8 cellular contexts compared by ENCODE assay signal in genomic region chr14:55731881-55732498, GRCh38.
DNase-seq lines count a peak whose midpoint lies in the region; ATAC-seq and TF ChIP-seq lines count a peak whose summit lies in the region.

No MANE protein-coding gene starts in this region.

- POLR2A ChIA-PET in WTC11 (lab: Charles Lee): no interaction called here
- POLR2A ChIA-PET in naive thymus-derived CD4-positive, alpha-beta T cell (lab: Charles Lee): no interaction called here

- intact Hi-C loops in naive thymus-derived CD4-positive, alpha-beta T cell (cut with micrococcal nuclease): loop anchor here (1.0 to 10.0 kb wide), 7 partner anchors 31 to 1585 kb away; partner anchors contain the start of gene PELI2 (in 1 of the 2)

- no peak for TF ChIP-seq EP300 in upper lobe of left lung (IDR thresholded peaks at IDR 0.05)

- in situ Hi-C loops in KBM-7 (cut with MboI; ENCODE audit: low pct_unique_long_range_greater_than_20kb, low sequenced_read_pairs): no loop called here

- no peaks in the 10 kb centered on the region for H3K4me1 ChIP-seq in naive thymus-derived CD4-positive, alpha-beta T cell (ENCODE audit: control insufficient read depth in 2 of 2, insufficient read depth in 2 of 2, low read length in 2 of 2)
- peaks cover 0 to 4% (median 0%) of the 10 kb centered on the region in 4 donors for H3K4me1 ChIP-seq in upper lobe of left lung

- CTCF ChIA-PET in WTC11 (lab: Charles Lee): interaction anchor here (0.7 to 3.6 kb wide), 35 partner anchors 8 to 759 kb away, joined by 3 to 26 read pairs (median 4); partner anchors contain the start of gene TBPL2
- CTCF ChIA-PET in naive thymus-derived CD4-positive, alpha-beta T cell (lab: Charles Lee): interaction anchor here (0.8 to 2.8 kb wide), 6 partner anchors 12 to 747 kb away, joined by 3 to 27 read pairs (median 6); no protein-coding TSS in a partner anchor

- no peak for TF ChIP-seq POLR2A in upper lobe of left lung (IDR thresholded peaks at IDR 0.05)

- H3K4me3 ChIP-seq in naive thymus-derived CD4-positive, alpha-beta T cell (ENCODE audit: low read length): no peak overlapping the region
- no peak overlapping the region for H3K4me3 ChIP-seq in upper lobe of left lung

- 30 to 38% methylated on average over 2 of the region's 2 CpGs for WGBS in upper lobe of left lung, 2 donors

- peak; percentile 62 for TF ChIP-seq CTCF in WTC11 (IDR thresholded peaks at IDR 0.05)
- peak; percentile 84 for TF ChIP-seq CTCF in chondrocyte (IDR thresholded peaks at IDR 0.05)
- peak in 5 of 6 experiments; percentile 33 to 58 (median 53) for TF ChIP-seq CTCF in upper lobe of left lung (IDR thresholded peaks at IDR 0.05)

- H3K36me3 Mint-ChIP-seq in WTC11: 0 out of 2 replicates have a peak, but pooled peaks cover 2% of the 10 kb centered on the region
- peaks cover 2% of the 10 kb centered on the region for H3K36me3 Mint-ChIP-seq in chondrocyte (ENCODE audit: low read depth)
- peaks cover 0 to 16% (median 0%) of the 10 kb centered on the region in 5 donors for H3K36me3 Mint-ChIP-seq in naive thymus-derived CD4-positive, alpha-beta T cell

- no peaks in the 10 kb centered on the region for H3K36me3 ChIP-seq in naive thymus-derived CD4-positive, alpha-beta T cell (ENCODE audit: control insufficient read depth in 2 of 3, insufficient read depth in 3 of 3, low read length in 3 of 3)
- H3K36me3 ChIP-seq in upper lobe of left lung: no peaks in the 10 kb centered on the region

- DNase-seq in COLO829 (ENCODE audit: low spot score) (peak; percentile 7), KBM-7 (peak; percentile 48), WTC11 (ENCODE audit: low spot score) (peak; percentile 59), chondrocyte (ENCODE audit: low spot score) (no peak), upper lobe of left lung (peak in 1 of 2 donors; percentile 33), COR-L47 (lab: John Stamatoyannopoulos, UW) (no peak), SKM-1 treated with dmso at 0.1 percent for 144 hours (lab: John Stamatoyannopoulos, UW; ENCODE audit: unreplicated experiment) (no peak)
- DNase-seq in naive thymus-derived CD4-positive, alpha-beta T cell: peak; percentile 8 to 58 (median 33)

- H3K9me3 Mint-ChIP-seq in WTC11 (peaks cover 25% of the 10 kb centered on the region), chondrocyte (ENCODE audit: low read depth) (peaks cover 10% of the 10 kb centered on the region)
- H3K9me3 Mint-ChIP-seq in naive thymus-derived CD4-positive, alpha-beta T cell: peaks cover 0 to 14% (median 0%) of the 10 kb centered on the region in 11 donors

- no peak overlapping the region for H3K27ac ChIP-seq in naive thymus-derived CD4-positive, alpha-beta T cell (ENCODE audit: low read depth, low read length)
- H3K27ac ChIP-seq in upper lobe of left lung: no peak overlapping the region

- no peaks in the 10 kb centered on the region for H3K9me3 ChIP-seq in naive thymus-derived CD4-positive, alpha-beta T cell (ENCODE audit: control insufficient read depth in 2 of 3, low read length in 3 of 3)
- H3K9me3 ChIP-seq in upper lobe of left lung: no peaks in the 10 kb centered on the region

- ATAC-seq in WTC11 (peak; percentile 79), upper lobe of left lung (ENCODE audit: low FRiP score in 2 of 2) (no peak)
- peak; percentile 44 for ATAC-seq in naive thymus-derived CD4-positive, alpha-beta T cell

- H3K4me1 Mint-ChIP-seq in WTC11: no peaks in the 10 kb centered on the region
- no peaks in the 10 kb centered on the region for H3K4me1 Mint-ChIP-seq in chondrocyte (ENCODE audit: low read depth)
- H3K4me1 Mint-ChIP-seq in naive thymus-derived CD4-positive, alpha-beta T cell: peaks cover 0 to 19% (median 0%) of the 10 kb centered on the region in 7 donors

- H3K4me3 Mint-ChIP-seq in WTC11 (no peak overlapping the region), chondrocyte (ENCODE audit: unreplicated experiment) (no peak overlapping the region)
- H3K4me3 Mint-ChIP-seq in naive thymus-derived CD4-positive, alpha-beta T cell: no peak overlapping the region

- no peaks in the 10 kb centered on the region for H3K27me3 ChIP-seq in naive thymus-derived CD4-positive, alpha-beta T cell (ENCODE audit: control insufficient read depth in 2 of 2, insufficient read depth in 2 of 2, low read length in 2 of 2)
- no peaks in the 10 kb centered on the region for H3K27me3 ChIP-seq in upper lobe of left lung

- no peak overlapping the region for H3K27ac Mint-ChIP-seq in WTC11
- no peak overlapping the region for H3K27ac Mint-ChIP-seq in chondrocyte (ENCODE audit: unreplicated experiment)
- no peak overlapping the region for H3K27ac Mint-ChIP-seq in naive thymus-derived CD4-positive, alpha-beta T cell

- no peaks in the 10 kb centered on the region for H3K27me3 Mint-ChIP-seq in WTC11 (ENCODE audit: low read depth)
- H3K27me3 Mint-ChIP-seq in chondrocyte (ENCODE audit: low read depth): no peaks in the 10 kb centered on the region
- H3K27me3 Mint-ChIP-seq in naive thymus-derived CD4-positive, alpha-beta T cell: peaks cover 0 to 16% (median 4%) of the 10 kb centered on the region in 5 donors

TF ChIP-seq in WTC11, 78 proteins besides CTCF, POLR2A, EP300 and RAD21 (continues in another document):
- no peak for TF ChIP-seq ZNF219 (CRISPR knock-in tag; IDR thresholded peaks at IDR 0.05; ENCODE audit: borderline replicate concordance)
- no peak for TF ChIP-seq CREM (CRISPR knock-in tag; IDR thresholded peaks at IDR 0.05)
- no peak for TF ChIP-seq E2F1 (CRISPR knock-in tag; IDR thresholded peaks at IDR 0.05)
- no peak for TF ChIP-seq ZNF121 (CRISPR knock-in tag; IDR thresholded peaks at IDR 0.05)
- no peak for TF ChIP-seq ZMAT4 (CRISPR knock-in tag; IDR thresholded peaks at IDR 0.05)
- no peak for TF ChIP-seq GRHL2 (CRISPR knock-in tag; IDR thresholded peaks at IDR 0.05; ENCODE audit: insufficient replicate concordance, severe bottlenecking)
- no peak for TF ChIP-seq MLX (CRISPR knock-in tag; IDR thresholded peaks at IDR 0.05)
- no peak for TF ChIP-seq MXD4 (CRISPR knock-in tag; IDR thresholded peaks at IDR 0.05; ENCODE audit: borderline replicate concordance)
- TF ChIP-seq IRF2 (CRISPR knock-in tag; IDR thresholded peaks at IDR 0.05; ENCODE audit: borderline replicate concordance, low read depth): no peak
- TF ChIP-seq KAT7 (CRISPR knock-in tag; IDR thresholded peaks at IDR 0.05; ENCODE audit: borderline replicate concordance): no peak
- no peak for TF ChIP-seq PRDM15 (CRISPR knock-in tag; IDR thresholded peaks at IDR 0.05)

Comparison
In these comparisons a context has a peak if more than half of its experiments do, and no peak if none do; other contexts are left out.
1. DNase-seq: peak in COLO829 (single experiment), KBM-7 (single experiment), WTC11 (single experiment) and naive thymus-derived CD4-positive, alpha-beta T cell (9 of 9); none in chondrocyte (single experiment), COR-L47 (single experiment) and SKM-1 treated with dmso at 0.1 percent for 144 hours (single experiment).
2. ATAC-seq: peak in WTC11 (single experiment) and naive thymus-derived CD4-positive, alpha-beta T cell (single experiment); none in upper lobe of left lung (0 of 2).
3. Peak in every context shown above with its lines, with median percentiles within 50 percentile points of each other: CTCF ChIP-seq.